ENCODE assay signal across 12 cellular contexts in the genomic region with DNA sequence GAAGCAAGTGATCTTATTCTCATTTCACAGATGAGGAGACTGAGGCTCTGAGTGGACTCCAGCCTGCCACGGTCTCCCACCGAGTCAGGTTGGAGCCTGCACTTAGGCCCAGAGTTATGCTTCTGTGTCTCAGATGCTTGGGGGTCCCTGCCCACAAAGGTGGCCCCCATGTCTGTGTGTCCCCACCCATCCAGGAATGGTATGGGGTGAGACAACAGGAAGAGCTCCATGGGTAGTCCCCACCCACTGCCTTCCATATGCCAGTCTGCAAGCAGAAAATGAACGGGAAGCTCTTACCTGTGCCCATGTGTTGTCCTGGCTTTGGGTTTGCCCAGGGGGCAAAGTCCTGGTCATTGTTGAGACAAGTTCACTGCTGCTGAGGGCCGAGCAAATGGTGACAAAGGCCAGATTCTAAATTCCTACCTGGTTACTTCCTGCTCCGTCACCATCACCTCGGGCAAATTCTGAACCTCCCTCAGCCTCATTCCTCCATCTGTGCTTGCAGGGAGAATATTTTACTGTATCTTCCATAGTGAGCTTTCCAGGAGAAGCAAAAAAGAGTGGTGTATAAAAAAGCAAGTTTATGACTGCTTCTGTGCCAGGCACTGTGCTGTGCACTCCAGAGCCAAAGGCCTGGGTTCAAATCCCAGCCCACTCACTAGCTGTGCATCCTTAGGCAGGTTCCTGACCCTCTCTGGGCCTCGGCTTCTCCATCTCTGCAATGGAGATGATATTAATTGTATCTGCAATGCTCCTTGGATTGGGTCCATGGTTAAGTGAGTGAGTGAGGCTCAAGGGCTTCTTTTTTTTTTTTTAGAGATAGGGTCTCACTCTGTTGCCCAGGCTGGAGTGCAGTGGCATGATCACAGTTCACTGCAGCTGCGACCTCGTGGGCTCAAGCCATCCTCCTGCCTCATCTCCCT. TPM values are rescaled to one million over a fixed set of nuclear protein-coding genes. Genes with fewer than 3 reads are reported as not detected.
DNase-seq lines count a peak whose midpoint lies in the region; ATAC-seq, FAIRE-seq and TF ChIP-seq lines count a peak whose summit lies in the region.
"Had no signal": no experiment of that assay in that cellular context is flagged by ENCODE, and none has a peak within 500 bp of the region (broad histone marks: within the 10 kb centered on the region; RNA-seq: fewer than 3 reads in every experiment).

No MANE protein-coding gene starts in this region.

- H3K27me3 Mint-ChIP-seq in stimulated activated naive CD8-positive, alpha-beta T cell treated with anti-CD3 and anti-CD28 coated beads, Interleukin-15, Interleukin-2, amounts not matched to agents 100 ng/mL and 50 ng/mL, for 24 hours, result no peaks in the 10 kb centered on the region

- peak overlapping the region; percentile 79 for H3K27ac Mint-ChIP-seq in stimulated activated naive CD8-positive, alpha-beta T cell treated with anti-CD3 and anti-CD28 coated beads, Interleukin-15, Interleukin-2, amounts not matched to agents 100 ng/mL and 50 ng/mL, for 24 hours
- H3K27ac Mint-ChIP-seq: neural progenitor cell had no signal

- dilution Hi-C loops in mammary epithelial cell (cut with HindIII; ENCODE audit: low sequenced_read_pairs), result no loop called here

- H3K36me3 ChIP-seq in mammary epithelial cell (ENCODE audit: insufficient read depth, low read length), result peaks cover 5% of the 10 kb centered on the region
- H3K36me3 ChIP-seq in mucosa of rectum (ENCODE audit: control insufficient read depth in 2 of 2, insufficient read depth in 2 of 2, low read length in 2 of 2), result peaks cover 4 to 5% of the 10 kb centered on the region in 2 donors
- H3K36me3 ChIP-seq in vagina, result no peaks in the 10 kb centered on the region
- peaks cover 12% of the 10 kb centered on the region for H3K36me3 ChIP-seq in SJCRH30
- H3K36me3 ChIP-seq: neural progenitor cell had no signal

- H4K20me1 ChIP-seq in mammary epithelial cell (ENCODE audit: insufficient read depth, low read length), result no peaks in the 10 kb centered on the region

- CTCF ChIA-PET in mammary epithelial cell (lab: Charles Lee; ENCODE audit: low non-redundant PET), result no interaction called here

- no peak for FAIRE-seq in GM12891 (lab: Jason Lieb, UNC)

- BruUV-seq in mammary epithelial cell (replicated peaks; lab: Mats Ljungman, UMichigan), result no TSS peak

- H2AFZ ChIP-seq in mammary epithelial cell (ENCODE audit: low read depth, low read length), result no peak overlapping the region
- H2AFZ ChIP-seq: neural progenitor cell had no signal

- TF ChIP-seq POLR2A in vagina (IDR thresholded peaks at IDR 0.05), result no peak
- no peak for TF ChIP-seq POLR2A in GM12891 (IDR thresholded peaks at IDR 0.05; ENCODE audit: low read depth, low read length)

- intact Hi-C loops in mammary epithelial cell (cut with micrococcal nuclease), result loop anchor here (1.0 kb wide), 1 partner anchor 8 kb away; no protein-coding TSS in a partner anchor
- intact Hi-C loops in vagina (cut with DNase I), result no loop called here

- no peaks in the 10 kb centered on the region for H3K9me3 Mint-ChIP-seq in stimulated activated naive CD8-positive, alpha-beta T cell treated with anti-CD3 and anti-CD28 coated beads, Interleukin-15, Interleukin-2, amounts not matched to agents 100 ng/mL and 50 ng/mL, for 24 hours
- H3K9me3 Mint-ChIP-seq: neural progenitor cell had no signal

- WGBS in mammary epithelial cell (ENCODE audit: low coverage, missing lambda C conversion rate), result 19% methylated on average over 6 of the region's 9 CpGs

- peak overlapping the region; percentile 59 for H3K27ac ChIP-seq in mammary epithelial cell (ENCODE audit: insufficient read depth, low read depth, low read length)
- H3K27ac ChIP-seq in mucosa of rectum (ENCODE audit: low read depth in 2 of 2, low read length in 2 of 2), result peak overlapping the region; percentile 79 to 83
- H3K27ac ChIP-seq in vagina, result peak overlapping the region; percentile 93
- H3K27ac ChIP-seq in SJCRH30, result no peak overlapping the region
- H3K27ac ChIP-seq: neural progenitor cell had no signal

- H3K36me3 Mint-ChIP-seq in stimulated activated naive CD8-positive, alpha-beta T cell treated with anti-CD3 and anti-CD28 coated beads, Interleukin-15, Interleukin-2, amounts not matched to agents 100 ng/mL and 50 ng/mL, for 24 hours (ENCODE audit: low read depth), result peaks cover 88% of the 10 kb centered on the region

- peaks cover 99% of the 10 kb centered on the region for H3K4me1 Mint-ChIP-seq in stimulated activated naive CD8-positive, alpha-beta T cell treated with anti-CD3 and anti-CD28 coated beads, Interleukin-15, Interleukin-2, amounts not matched to agents 100 ng/mL and 50 ng/mL, for 24 hours (ENCODE audit: low read depth)

- in situ Hi-C loops in mammary epithelial cell (cut with MboI; ENCODE audit: low sequenced_read_pairs in 2 of 2), result loop anchor here in 1 of 2 donors (10.0 kb wide), 1 partner anchor 58 kb away; the partner anchor contains the start of gene NSMCE1

- H3K4me1 ChIP-seq in mammary epithelial cell (ENCODE audit: insufficient read depth, low read length) (peaks cover 94% of the 10 kb centered on the region), mucosa of rectum (ENCODE audit: control insufficient read depth in 2 of 2, insufficient read depth in 2 of 2, low read length in 2 of 2) (peaks cover 57 to 67% of the 10 kb centered on the region in 2 donors), vagina (peaks cover 100% of the 10 kb centered on the region), SJCRH30 (peaks cover 45% of the 10 kb centered on the region)

- H3K79me2 ChIP-seq in mammary epithelial cell (ENCODE audit: insufficient read depth, low read length), result peaks cover 98% of the 10 kb centered on the region

- peak overlapping the region; percentile 52 for H3K4me2 ChIP-seq in mammary epithelial cell (ENCODE audit: insufficient read depth, low read depth, low read length)
- H3K4me2 ChIP-seq: neural progenitor cell had no signal

- H3K4me3 ChIP-seq in mammary epithelial cell (replicated peaks in 1 of 3; ENCODE audit: insufficient read depth in 1 of 3, low read depth in 2 of 3, low read length in 3 of 3) (no peak overlapping the region), mucosa of rectum (ENCODE audit: low read length in 2 of 2) (peak overlapping the region; percentile 5 to 11), vagina (no peak overlapping the region), SJCRH30 (no peak overlapping the region)
- H3K4me3 ChIP-seq: heart left ventricle, neural progenitor cell had no signal

- H3K27me3 ChIP-seq in mammary epithelial cell (ENCODE audit: insufficient read depth, low read length), result no peaks in the 10 kb centered on the region
- H3K27me3 ChIP-seq in mucosa of rectum (ENCODE audit: control insufficient read depth in 2 of 2, insufficient read depth in 2 of 2, low read length in 2 of 2), result no peaks in the 10 kb centered on the region
- no peaks in the 10 kb centered on the region for H3K27me3 ChIP-seq in vagina
- H3K27me3 ChIP-seq in SJCRH30, result no peaks in the 10 kb centered on the region

- TF ChIP-seq CTCF in mammary epithelial cell (conservative IDR thresholded peaks at IDR 0.05 in 1 of 2, IDR thresholded peaks at IDR 0.05 in 1 of 2; ENCODE audit: extremely low read depth in 1 of 2, insufficient read depth in 1 of 2, low read depth in 1 of 2, low read length in 2 of 2), result no peak
- no peak for TF ChIP-seq CTCF in vagina (IDR thresholded peaks at IDR 0.05)

- ATAC-seq in stimulated activated naive CD8-positive, alpha-beta T cell treated with anti-CD3 and anti-CD28 coated beads, Interleukin-15, Interleukin-2, amounts not matched to agents 100 U/mL and 50 U/mL, for 24 hours, result no peak
- ATAC-seq: heart left ventricle had no signal

- H3K9ac ChIP-seq in mammary epithelial cell (ENCODE audit: insufficient read depth, low read length) (no peak overlapping the region), mucosa of rectum (ENCODE audit: low read depth in 1 of 2, low read length in 2 of 2) (peak overlapping the region in 1 of 2 donors; percentile 3)
- H3K9ac ChIP-seq: neural progenitor cell had no signal

- H3K9me3 ChIP-seq in mammary epithelial cell (replicated peaks; ENCODE audit: insufficient read depth, low read length) (no peaks in the 10 kb centered on the region), mucosa of rectum (ENCODE audit: control insufficient read depth in 2 of 2, low read length in 2 of 2) (no peaks in the 10 kb centered on the region), vagina (no peaks in the 10 kb centered on the region), SJCRH30 (replicated peaks) (no peaks in the 10 kb centered on the region)
- H3K9me3 ChIP-seq: heart left ventricle had no signal

- no peak for DNase-seq in stimulated activated naive CD8-positive, alpha-beta T cell treated with anti-CD3 and anti-CD28 coated beads, Interleukin-15, Interleukin-2, amounts not matched to agents 100 U/mL and 50 U/mL, for 24 hours
- peak; percentile 89 for DNase-seq in mammary epithelial cell
- no peak for DNase-seq in vagina (ENCODE audit: extremely low spot score in 2 of 2)
- no peak for DNase-seq in GM12891 (ENCODE audit: insufficient read length, low spot score)
- DNase-seq in hypothalamus (lab: John Stamatoyannopoulos, UW), result no peak
- DNase-seq in SJCRH30, result no peak
- DNase-seq: C1 segment of cervical spinal cord, heart left ventricle, MM.1S had no signal

- peak overlapping the region; percentile 17 for H3K4me3 Mint-ChIP-seq in stimulated activated naive CD8-positive, alpha-beta T cell treated with anti-CD3 and anti-CD28 coated beads, Interleukin-15, Interleukin-2, amounts not matched to agents 100 ng/mL and 50 ng/mL, for 24 hours
- H3K4me3 Mint-ChIP-seq: neural progenitor cell had no signal

TF ChIP-seq in GM12891, 5 proteins besides CTCF, POLR2A, EP300 and RAD21:
- TF ChIP-seq TAF1 (IDR thresholded peaks at IDR 0.05; ENCODE audit: low read depth, low read length), result no peak
- no peak for TF ChIP-seq PAX5 (IDR thresholded peaks at IDR 0.05; ENCODE audit: insufficient read depth, low read length, severe bottlenecking)
- no peak for TF ChIP-seq POU2F2 (IDR thresholded peaks at IDR 0.05; ENCODE audit: low read depth, low read length)
- TF ChIP-seq SPI1 (IDR thresholded peaks at IDR 0.05; ENCODE audit: low read depth, low read length), result no peak
- TF ChIP-seq POLR2AphosphoS5 (IDR thresholded peaks at IDR 0.05; ENCODE audit: low read depth, low read length), result no peak
TF ChIP-seq in GM12891: peak in this region for 0.

RNA-seq across cellular contexts. Expression of gene IL4R, which starts 9.3 kb away (rescaled TPM):
- total RNA-seq in mammary epithelial cell, result 100 to 1,000 TPM in 1 of 2 donors, 10 to 100 TPM in 1; 69.8 to 152 TPM
- polyA plus RNA-seq in mammary epithelial cell, result 94.9 TPM
- 198 TPM for polyA minus RNA-seq in mammary epithelial cell
- total RNA-seq in vagina, result 64.1 TPM
- polyA plus RNA-seq in GM12891 (2012; ENCODE audit: low read depth, missing spikeins), result 20.9 TPM
- 71.0 and 75.1 TPM in 2 replicates for total RNA-seq in SJCRH30 (2014; rRNA removed; shearing (Covaris generic))

RNA-seq across cellular contexts. Expression of gene NSMCE1, which starts 54.5 kb away (rescaled TPM):
- total RNA-seq in mammary epithelial cell (10 to 100 TPM; 71.6 to 81.2 TPM), vagina (24.6 TPM)
- 54.1 TPM for polyA plus RNA-seq in mammary epithelial cell
- polyA minus RNA-seq in mammary epithelial cell, result 71.1 TPM
- 81.9 TPM for polyA plus RNA-seq in GM12891 (2012; ENCODE audit: low read depth, missing spikeins)
- 38.3 and 39.5 TPM in 2 replicates for total RNA-seq in SJCRH30 (2014; rRNA removed; shearing (Covaris generic))

Comparison
In these comparisons a context has a peak if more than half of its experiments do, and no peak if none do; other contexts are left out.
1. H3K4me3 ChIP-seq: peak in mucosa of rectum (2 of 2); none in mammary epithelial cell (0 of 3), vagina (0 of 2) and SJCRH30 (single experiment).